1 cellular context compared by ENCODE assay signal in the genomic region with DNA sequence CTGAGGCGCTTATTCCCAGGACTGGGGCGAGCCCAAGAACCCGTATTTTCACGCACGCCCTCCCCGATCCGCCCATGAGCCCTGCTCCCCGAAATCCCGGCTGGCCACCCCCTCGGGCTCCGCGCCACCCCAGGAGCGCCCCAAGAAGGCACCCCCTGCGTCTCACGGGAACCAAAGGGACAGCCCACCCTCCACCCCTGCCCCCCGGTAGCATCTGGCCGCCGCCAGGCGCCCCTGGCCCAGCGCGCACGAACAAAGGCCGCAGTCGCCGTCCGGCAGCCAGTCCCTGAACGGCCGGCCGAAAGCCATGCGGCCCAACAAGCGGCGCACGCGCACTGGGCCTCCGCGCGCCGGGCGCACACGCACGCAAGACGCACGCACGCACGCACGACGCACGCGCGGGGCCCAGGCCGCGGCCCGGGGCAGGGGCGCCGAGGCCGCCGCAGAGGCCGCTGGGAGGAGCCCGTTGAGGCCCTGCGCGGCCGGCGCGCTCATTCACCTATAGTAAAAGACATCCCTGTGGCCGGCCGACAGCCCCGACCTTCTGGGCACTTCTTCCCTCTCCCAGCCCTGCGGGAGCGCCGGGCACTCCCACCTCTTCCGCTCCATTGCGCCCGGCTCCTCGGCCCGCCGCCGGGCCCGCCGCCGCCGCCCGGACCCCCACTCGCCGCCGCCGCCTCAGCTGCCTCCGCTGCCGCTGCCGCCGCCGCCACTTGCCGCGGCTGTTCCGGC.
A peak's percentile ranks its signal among the peaks of the same experiment; 100 is the strongest.
TF ChIP-seq lines count a peak whose summit lies in the region.

No MANE protein-coding gene starts in this region.

TF ChIP-seq in K562, 482 proteins besides CTCF, POLR2A, EP300 and RAD21 (continued from another document and continues in another):
- TF ChIP-seq E2F6 (IDR thresholded peaks at IDR 0.05; ENCODE audit: borderline replicate concordance in 1 of 2, extremely low read depth in 1 of 2, insufficient read depth in 1 of 2, insufficient read length in 1 of 2, low read depth in 1 of 2, low read length in 1 of 2, poor library complexity in 1 of 2, severe bottlenecking in 1 of 2) (peak; percentile 86 to 91), U2AF1 (optimal IDR thresholded peaks at IDR 0.05; ENCODE audit: low read depth, low read length) (no peak), NR4A1 (CRISPR knock-in tag; IDR thresholded peaks at IDR 0.05) (no peak; the same call in 1 of the 2 replicates), NR4A1 (tag; IDR thresholded peaks at IDR 0.05) (peak; percentile 33; the same call in 1 of the 2 replicates), GTF2E2 (tag; IDR thresholded peaks at IDR 0.05) (peak; percentile 37; the same call in 1 of the 2 replicates), PHF8 (IDR thresholded peaks at IDR 0.05; ENCODE audit: borderline replicate concordance, low read length) (peak; percentile 91; the same call in 1 of the 2 replicates), ATF7 (IDR thresholded peaks at IDR 0.05) (peak; percentile 27; the same call in 1 of the 2 replicates), TBP (optimal IDR thresholded peaks at IDR 0.05; ENCODE audit: low read depth, low read length) (peak; percentile 62), MNT (conservative IDR thresholded peaks at IDR 0.05) (peak; percentile 48 to 84; a peak in 3 of 4 replicates), POLR2G (IDR thresholded peaks at IDR 0.05; ENCODE audit: low read depth, low read length) (peak; percentile 87), MCM3 (IDR thresholded peaks at IDR 0.05) (no peak), ZBTB17 (CRISPR knock-in tag; IDR thresholded peaks at IDR 0.05) (peak; percentile 58; the same call in 1 of the 2 replicates), PYGO2 (tag; IDR thresholded peaks at IDR 0.05) (no peak), LARP7 (IDR thresholded peaks at IDR 0.05) (no peak), CBX3 (IDR thresholded peaks at IDR 0.05; ENCODE audit: borderline replicate concordance in 1 of 2, low read length in 2 of 2) (no peak), POLR2H (tag; IDR thresholded peaks at IDR 0.05; ENCODE audit: low read depth) (peak; percentile 86), POLR3A (IDR thresholded peaks at IDR 0.05; ENCODE audit: borderline replicate concordance, extremely low read depth, insufficient read depth, insufficient read length) (no peak), PCBP1 (IDR thresholded peaks at IDR 0.05; ENCODE audit: low read depth, low read length, poor library complexity, severe bottlenecking) (peak; percentile 22), EP400 (IDR thresholded peaks at IDR 0.05) (peak; percentile 94), PRPF4 (IDR thresholded peaks at IDR 0.05; ENCODE audit: insufficient read depth, low read depth, low read length, poor library complexity, severe bottlenecking) (no peak), CREM (IDR thresholded peaks at IDR 0.05; ENCODE audit: low read depth) (peak; percentile 68; the same call in 1 of the 2 replicates), DMBX1 (CRISPR knock-in tag; IDR thresholded peaks at IDR 0.05; ENCODE audit: borderline replicate concordance) (no peak; the same call in 1 of the 2 replicates), ZBED1 (IDR thresholded peaks at IDR 0.05) (no peak; the same call in 1 of the 2 replicates), CBX1 (IDR thresholded peaks at IDR 0.05; ENCODE audit: low read depth) (peak; percentile 90), HNRNPLL (IDR thresholded peaks at IDR 0.05; ENCODE audit: low read depth, low read length, poor library complexity, severe bottlenecking) (peak; percentile 40), ZNF174 (CRISPR knock-in tag; IDR thresholded peaks at IDR 0.05) (no peak), ATF1 (CRISPR knock-in tag; IDR thresholded peaks at IDR 0.05) (no peak), ATF1 (tag; IDR thresholded peaks at IDR 0.05) (peak; percentile 25), CBFA2T2 (conservative IDR thresholded peaks at IDR 0.05) (no peak), YY1 (IDR thresholded peaks at IDR 0.05; ENCODE audit: borderline replicate concordance in 1 of 3, control insufficient read depth in 1 of 3, extremely low read depth in 1 of 3, insufficient read depth in 3 of 3, insufficient read length in 1 of 3, insufficient replicate concordance in 2 of 3, low read depth in 1 of 3, low read length in 2 of 3) (peak in 1 of 3 experiments; percentile 65), STAT5A (IDR thresholded peaks at IDR 0.05; ENCODE audit: borderline replicate concordance, low read length) (no peak), NONO (IDR thresholded peaks at IDR 0.05; ENCODE audit: low read depth in 2 of 2, low read length in 1 of 2) (peak; percentile 28 to 85; a peak in 1 of 4 replicates), FIP1L1 (IDR thresholded peaks at IDR 0.05; ENCODE audit: low read depth, low read length, poor library complexity, severe bottlenecking) (peak; percentile 96), KDM2B (CRISPR knock-in tag; IDR thresholded peaks at IDR 0.05) (0 out of 2 replicates have a peak, but pooled peaks have one; percentile 73), BHLHE40 (IDR thresholded peaks at IDR 0.05; ENCODE audit: low read length) (peak; percentile 80), TEAD4 (IDR thresholded peaks at IDR 0.05; ENCODE audit: low read length) (0 out of 2 replicates have a peak, but pooled peaks have one; percentile 11), TEAD4 (CRISPR knock-in tag; IDR thresholded peaks at IDR 0.05; ENCODE audit: borderline replicate concordance) (no peak), ZNF41 (CRISPR knock-in tag; conservative IDR thresholded peaks at IDR 0.05) (no peak), ZNF785 (CRISPR knock-in tag; IDR thresholded peaks at IDR 0.05) (no peak), SMARCA5 (IDR thresholded peaks at IDR 0.05) (no peak), NR2C2 (CRISPR knock-in tag; IDR thresholded peaks at IDR 0.05) (0 out of 2 replicates have a peak, but pooled peaks have one; percentile 24), NR2C2 (tag; IDR thresholded peaks at IDR 0.05) (peak; percentile 77; the same call in 1 of the 2 replicates)
- TF ChIP-seq, protein P1, sequence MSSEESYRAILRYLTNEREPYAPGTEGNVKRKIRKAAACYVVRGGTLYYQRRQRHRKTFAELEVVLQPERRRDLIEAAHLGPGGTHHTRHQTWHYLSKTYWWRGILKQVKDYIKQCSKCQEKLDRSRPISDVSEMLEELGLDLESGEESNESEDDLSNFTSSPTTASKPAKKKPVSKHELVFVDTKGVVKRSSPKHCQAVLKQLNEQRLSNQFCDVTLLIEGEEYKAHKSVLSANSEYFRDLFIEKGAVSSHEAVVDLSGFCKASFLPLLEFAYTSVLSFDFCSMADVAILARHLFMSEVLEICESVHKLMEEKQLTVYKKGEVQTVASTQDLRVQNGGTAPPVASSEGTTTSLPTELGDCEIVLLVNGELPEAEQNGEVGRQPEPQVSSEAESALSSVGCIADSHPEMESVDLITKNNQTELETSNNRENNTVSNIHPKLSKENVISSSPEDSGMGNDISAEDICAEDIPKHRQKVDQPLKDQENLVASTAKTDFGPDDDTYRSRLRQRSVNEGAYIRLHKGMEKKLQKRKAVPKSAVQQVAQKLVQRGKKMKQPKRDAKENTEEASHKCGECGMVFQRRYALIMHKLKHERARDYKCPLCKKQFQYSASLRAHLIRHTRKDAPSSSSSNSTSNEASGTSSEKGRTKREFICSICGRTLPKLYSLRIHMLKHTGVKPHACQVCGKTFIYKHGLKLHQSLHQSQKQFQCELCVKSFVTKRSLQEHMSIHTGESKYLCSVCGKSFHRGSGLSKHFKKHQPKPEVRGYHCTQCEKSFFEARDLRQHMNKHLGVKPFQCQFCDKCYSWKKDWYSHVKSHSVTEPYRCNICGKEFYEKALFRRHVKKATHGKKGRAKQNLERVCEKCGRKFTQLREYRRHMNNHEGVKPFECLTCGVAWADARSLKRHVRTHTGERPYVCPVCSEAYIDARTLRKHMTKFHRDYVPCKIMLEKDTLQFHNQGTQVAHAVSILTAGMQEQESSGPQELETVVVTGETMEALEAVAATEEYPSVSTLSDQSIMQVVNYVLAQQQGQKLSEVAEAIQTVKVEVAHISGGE (CRISPR knock-in tag; IDR thresholded peaks at IDR 0.05), result peak in 1 of 3 experiments; percentile 48; a peak in 1 of 6 replicates
- TF ChIP-seq, protein P2, sequence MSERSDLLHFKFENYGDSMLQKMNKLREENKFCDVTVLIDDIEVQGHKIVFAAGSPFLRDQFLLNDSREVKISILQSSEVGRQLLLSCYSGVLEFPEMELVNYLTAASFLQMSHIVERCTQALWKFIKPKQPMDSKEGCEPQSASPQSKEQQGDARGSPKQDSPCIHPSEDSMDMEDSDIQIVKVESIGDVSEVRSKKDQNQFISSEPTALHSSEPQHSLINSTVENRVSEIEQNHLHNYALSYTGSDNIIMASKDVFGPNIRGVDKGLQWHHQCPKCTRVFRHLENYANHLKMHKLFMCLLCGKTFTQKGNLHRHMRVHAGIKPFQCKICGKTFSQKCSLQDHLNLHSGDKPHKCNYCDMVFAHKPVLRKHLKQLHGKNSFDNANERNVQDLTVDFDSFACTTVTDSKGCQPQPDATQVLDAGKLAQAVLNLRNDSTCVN (CRISPR knock-in tag; IDR thresholded peaks at IDR 0.05), result no peak
- TF ChIP-seq, protein P3, sequence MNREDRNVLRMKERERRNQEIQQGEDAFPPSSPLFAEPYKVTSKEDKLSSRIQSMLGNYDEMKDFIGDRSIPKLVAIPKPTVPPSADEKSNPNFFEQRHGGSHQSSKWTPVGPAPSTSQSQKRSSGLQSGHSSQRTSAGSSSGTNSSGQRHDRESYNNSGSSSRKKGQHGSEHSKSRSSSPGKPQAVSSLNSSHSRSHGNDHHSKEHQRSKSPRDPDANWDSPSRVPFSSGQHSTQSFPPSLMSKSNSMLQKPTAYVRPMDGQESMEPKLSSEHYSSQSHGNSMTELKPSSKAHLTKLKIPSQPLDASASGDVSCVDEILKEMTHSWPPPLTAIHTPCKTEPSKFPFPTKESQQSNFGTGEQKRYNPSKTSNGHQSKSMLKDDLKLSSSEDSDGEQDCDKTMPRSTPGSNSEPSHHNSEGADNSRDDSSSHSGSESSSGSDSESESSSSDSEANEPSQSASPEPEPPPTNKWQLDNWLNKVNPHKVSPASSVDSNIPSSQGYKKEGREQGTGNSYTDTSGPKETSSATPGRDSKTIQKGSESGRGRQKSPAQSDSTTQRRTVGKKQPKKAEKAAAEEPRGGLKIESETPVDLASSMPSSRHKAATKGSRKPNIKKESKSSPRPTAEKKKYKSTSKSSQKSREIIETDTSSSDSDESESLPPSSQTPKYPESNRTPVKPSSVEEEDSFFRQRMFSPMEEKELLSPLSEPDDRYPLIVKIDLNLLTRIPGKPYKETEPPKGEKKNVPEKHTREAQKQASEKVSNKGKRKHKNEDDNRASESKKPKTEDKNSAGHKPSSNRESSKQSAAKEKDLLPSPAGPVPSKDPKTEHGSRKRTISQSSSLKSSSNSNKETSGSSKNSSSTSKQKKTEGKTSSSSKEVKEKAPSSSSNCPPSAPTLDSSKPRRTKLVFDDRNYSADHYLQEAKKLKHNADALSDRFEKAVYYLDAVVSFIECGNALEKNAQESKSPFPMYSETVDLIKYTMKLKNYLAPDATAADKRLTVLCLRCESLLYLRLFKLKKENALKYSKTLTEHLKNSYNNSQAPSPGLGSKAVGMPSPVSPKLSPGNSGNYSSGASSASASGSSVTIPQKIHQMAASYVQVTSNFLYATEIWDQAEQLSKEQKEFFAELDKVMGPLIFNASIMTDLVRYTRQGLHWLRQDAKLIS (CRISPR knock-in tag; IDR thresholded peaks at IDR 0.05), result 0 out of 2 replicates have a peak, but pooled peaks have one; percentile 44
- TF ChIP-seq, protein P4, sequence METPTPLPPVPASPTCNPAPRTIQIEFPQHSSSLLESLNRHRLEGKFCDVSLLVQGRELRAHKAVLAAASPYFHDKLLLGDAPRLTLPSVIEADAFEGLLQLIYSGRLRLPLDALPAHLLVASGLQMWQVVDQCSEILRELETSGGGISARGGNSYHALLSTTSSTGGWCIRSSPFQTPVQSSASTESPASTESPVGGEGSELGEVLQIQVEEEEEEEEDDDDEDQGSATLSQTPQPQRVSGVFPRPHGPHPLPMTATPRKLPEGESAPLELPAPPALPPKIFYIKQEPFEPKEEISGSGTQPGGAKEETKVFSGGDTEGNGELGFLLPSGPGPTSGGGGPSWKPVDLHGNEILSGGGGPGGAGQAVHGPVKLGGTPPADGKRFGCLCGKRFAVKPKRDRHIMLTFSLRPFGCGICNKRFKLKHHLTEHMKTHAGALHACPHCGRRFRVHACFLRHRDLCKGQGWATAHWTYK (CRISPR knock-in tag; IDR thresholded peaks at IDR 0.05), result peak; percentile 84
- TF ChIP-seq, protein P5, sequence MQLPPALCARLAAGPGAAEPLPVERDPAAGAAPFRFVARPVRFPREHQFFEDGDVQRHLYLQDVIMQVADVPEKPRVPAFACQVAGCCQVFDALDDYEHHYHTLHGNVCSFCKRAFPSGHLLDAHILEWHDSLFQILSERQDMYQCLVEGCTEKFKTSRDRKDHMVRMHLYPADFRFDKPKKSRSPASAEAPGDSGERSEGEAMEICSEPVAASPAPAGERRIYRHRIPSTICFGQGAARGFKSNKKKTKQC (CRISPR knock-in tag; IDR thresholded peaks at IDR 0.05), result peak; percentile 78
- TF ChIP-seq, protein P6, sequence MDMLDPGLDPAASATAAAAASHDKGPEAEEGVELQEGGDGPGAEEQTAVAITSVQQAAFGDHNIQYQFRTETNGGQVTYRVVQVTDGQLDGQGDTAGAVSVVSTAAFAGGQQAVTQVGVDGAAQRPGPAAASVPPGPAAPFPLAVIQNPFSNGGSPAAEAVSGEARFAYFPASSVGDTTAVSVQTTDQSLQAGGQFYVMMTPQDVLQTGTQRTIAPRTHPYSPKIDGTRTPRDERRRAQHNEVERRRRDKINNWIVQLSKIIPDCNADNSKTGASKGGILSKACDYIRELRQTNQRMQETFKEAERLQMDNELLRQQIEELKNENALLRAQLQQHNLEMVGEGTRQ (CRISPR knock-in tag; IDR thresholded peaks at IDR 0.05), result no peak
- TF ChIP-seq, protein P7, sequence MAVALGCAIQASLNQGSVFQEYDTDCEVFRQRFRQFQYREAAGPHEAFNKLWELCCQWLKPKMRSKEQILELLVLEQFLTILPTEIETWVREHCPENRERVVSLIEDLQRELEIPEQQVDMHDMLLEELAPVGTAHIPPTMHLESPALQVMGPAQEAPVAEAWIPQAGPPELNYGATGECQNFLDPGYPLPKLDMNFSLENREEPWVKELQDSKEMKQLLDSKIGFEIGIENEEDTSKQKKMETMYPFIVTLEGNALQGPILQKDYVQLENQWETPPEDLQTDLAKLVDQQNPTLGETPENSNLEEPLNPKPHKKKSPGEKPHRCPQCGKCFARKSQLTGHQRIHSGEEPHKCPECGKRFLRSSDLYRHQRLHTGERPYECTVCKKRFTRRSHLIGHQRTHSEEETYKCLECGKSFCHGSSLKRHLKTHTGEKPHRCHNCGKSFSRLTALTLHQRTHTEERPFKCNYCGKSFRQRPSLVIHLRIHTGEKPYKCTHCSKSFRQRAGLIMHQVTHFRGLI (CRISPR knock-in tag; IDR thresholded peaks at IDR 0.05), result no peak
